Comparison of ENCODE assay signal across 1 cellular context in genomic region chr2:95165030-95165370, GRCh38.
TF ChIP-seq lines count a peak whose summit lies in the region.

No MANE protein-coding gene starts in this region.

TF ChIP-seq in liver, 16 proteins besides CTCF, POLR2A, EP300 and RAD21 (continued from another document):
- TF ChIP-seq MAX (IDR thresholded peaks at IDR 0.05) = no peak
- no peak for TF ChIP-seq HNF4A (conservative IDR thresholded peaks at IDR 0.05)
- no peak for TF ChIP-seq EGR1 (IDR thresholded peaks at IDR 0.05; ENCODE audit: low read depth in 2 of 2)
